In the genomic region with DNA sequence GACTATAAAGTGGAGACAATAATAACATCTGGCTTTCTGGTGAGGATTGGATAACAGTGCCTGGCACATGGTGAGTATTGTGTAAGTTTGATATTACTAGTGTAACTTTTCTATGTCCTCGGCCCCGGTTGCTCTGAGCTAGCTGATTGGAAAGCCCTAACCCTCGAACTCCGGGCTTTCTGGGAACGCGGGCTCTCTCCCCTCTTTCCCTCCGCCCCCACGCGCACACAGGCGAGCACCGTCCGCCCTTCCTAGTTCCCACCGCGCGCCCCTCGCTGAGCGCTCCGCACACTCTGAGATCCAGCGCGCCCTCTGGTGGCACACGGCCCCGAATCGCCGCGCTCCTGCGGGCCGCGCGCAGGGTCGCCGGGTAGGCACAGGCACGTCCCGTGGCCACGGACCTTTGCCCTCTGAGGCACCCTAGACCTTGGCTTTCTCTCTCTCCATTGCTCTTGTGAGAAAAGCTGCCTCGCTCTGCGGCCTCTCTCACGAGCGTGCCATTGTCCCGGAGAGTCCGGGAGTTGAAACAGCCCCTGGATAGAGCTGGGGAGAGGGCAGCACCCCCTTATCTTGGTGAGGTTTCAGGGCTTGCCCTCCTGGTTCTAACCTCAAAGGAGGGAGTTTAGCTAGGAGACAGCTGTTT, we compare ENCODE assay signal across 9 cellular contexts. TPM values are rescaled to one million over a fixed set of nuclear protein-coding genes. Genes with fewer than 3 reads are reported as not detected.
A peak's percentile ranks its signal among the peaks of the same experiment; 100 is the strongest.
DNase-seq lines count a peak whose midpoint lies in the region; ATAC-seq and TF ChIP-seq lines count a peak whose summit lies in the region.
"Had no signal": no experiment of that assay in that cellular context is flagged by ENCODE, and none has a peak within 500 bp of the region (broad histone marks: within the 10 kb centered on the region; RNA-seq: fewer than 3 reads in every experiment).

No MANE protein-coding gene starts in this region.

- H3K4me2 ChIP-seq in BLaER1 (peak overlapping the region; percentile 81), GM23338 (peak overlapping the region; percentile 71), neural cell (ENCODE audit: low read length) (no peak overlapping the region)

- H3K27ac ChIP-seq in BLaER1 (no peak overlapping the region), GM23338 (ENCODE audit: low read depth) (no peak overlapping the region), neural cell (ENCODE audit: low read length) (no peak overlapping the region), thyroid gland (no peak overlapping the region)

- H2AFZ ChIP-seq in GM23338 (peak overlapping the region; percentile 99), neural cell (ENCODE audit: low read depth, low read length) (no peak overlapping the region)

- peak overlapping the region; percentile 58 for H3K4me3 Mint-ChIP-seq in GM23338

- TF ChIP-seq POLR2A in thyroid gland (IDR thresholded peaks at IDR 0.05) = no peak

- no peak overlapping the region for H3K9ac ChIP-seq in BLaER1
- no peak overlapping the region for H3K9ac ChIP-seq in neural cell (ENCODE audit: low read length)

- ATAC-seq in GM23338 = peak; percentile 98

- H3K9me3 Mint-ChIP-seq in GM23338 = no peaks in the 10 kb centered on the region

- 5 to 10% methylated on average over 25 to 35 of the region's 40 CpGs for WGBS in thyroid gland, 2 donors

- H3K9me3 ChIP-seq in BLaER1 (no peaks in the 10 kb centered on the region), neural cell (ENCODE audit: low read length) (no peaks in the 10 kb centered on the region), thyroid gland (no peaks in the 10 kb centered on the region)

- DNase-seq in GM23338 (ENCODE audit: low spot score) (peak; percentile 93), NCI-H748 treated with DMSO at 0.1 percent for 48 hours (lab: John Stamatoyannopoulos, UW) (peak; percentile 53), activated T-cell treated with anti-CD3 and anti-CD28 coated beads for 24 hours (ENCODE audit: low read depth) (peak; percentile 24), fibroblast of gingiva (ENCODE audit: low read depth) (peak; percentile 49), thyroid gland (peak; percentile 42 to 50), NCI-H2029 treated with DMSO at 0.1 percent for 48 hours (lab: John Stamatoyannopoulos, UW) (no peak)

- H3K4me1 Mint-ChIP-seq in GM23338 = peaks cover 18% of the 10 kb centered on the region

- TF ChIP-seq CTCF in GM23338 (conservative IDR thresholded peaks at IDR 0.05; ENCODE audit: low read depth in 2 of 2) = peak; percentile 66 to 97
- TF ChIP-seq CTCF in neural cell (IDR thresholded peaks at IDR 0.05; ENCODE audit: poor library complexity, severe bottlenecking) = peak; percentile 92
- TF ChIP-seq CTCF in thyroid gland (IDR thresholded peaks at IDR 0.05) = peak; percentile 59 to 87 (median 67)

- H4K20me1 ChIP-seq in BLaER1 (no peaks in the 10 kb centered on the region), GM23338 (replicated peaks; ENCODE audit: insufficient read depth) (no peaks in the 10 kb centered on the region), neural cell (ENCODE audit: insufficient read depth) (no peaks in the 10 kb centered on the region)

- no peak overlapping the region for H3K27ac Mint-ChIP-seq in GM23338

- H3K79me2 ChIP-seq in GM23338 (replicated peaks; ENCODE audit: insufficient read depth) = no peaks in the 10 kb centered on the region
- no peaks in the 10 kb centered on the region for H3K79me2 ChIP-seq in neural cell (replicated peaks; ENCODE audit: insufficient read depth, low read length)

- peak; percentile 86 for TF ChIP-seq RAD21 in neural cell (conservative IDR thresholded peaks at IDR 0.05)

- H3K36me3 ChIP-seq in BLaER1 (no peaks in the 10 kb centered on the region), GM23338 (ENCODE audit: insufficient read depth) (no peaks in the 10 kb centered on the region), neural cell (ENCODE audit: insufficient read depth, low read length) (no peaks in the 10 kb centered on the region), thyroid gland (no peaks in the 10 kb centered on the region)

- H3K4me1 ChIP-seq in BLaER1 (no peaks in the 10 kb centered on the region), GM23338 (ENCODE audit: insufficient read depth) (no peaks in the 10 kb centered on the region; the same call in 1 of the 2 replicates), thyroid gland (peaks cover 6 to 9% of the 10 kb centered on the region in 2 donors)

- H3F3A ChIP-seq in GM23338 (replicated peaks; ENCODE audit: low read depth) (no peaks in the 10 kb centered on the region), neural cell (ENCODE audit: insufficient read depth, low read length, poor library complexity, severe bottlenecking) (no peaks in the 10 kb centered on the region)

- intact Hi-C loops in thyroid gland (cut with DNase I) = loop anchor here (10.0 kb wide), 1 partner anchor 308 kb away; no protein-coding TSS in a partner anchor

- H3K36me3 Mint-ChIP-seq in GM23338 (ENCODE audit: low read depth) = no peaks in the 10 kb centered on the region

- H3K4me3 ChIP-seq in BLaER1 (peak overlapping the region; percentile 35; the same call in 1 of the 2 replicates), GM23338 (peak overlapping the region; percentile 43), neural cell (ENCODE audit: low read length) (peak overlapping the region; percentile 43), thyroid gland (replicated peaks in 1 of 3) (no peak overlapping the region)

- peaks cover 6% of the 10 kb centered on the region for H3K27me3 Mint-ChIP-seq in GM23338 (ENCODE audit: insufficient read depth, low read depth, poor library complexity)

- H3K9me2 ChIP-seq in GM23338 (ENCODE audit: insufficient read depth) = no peaks in the 10 kb centered on the region
- no peaks in the 10 kb centered on the region for H3K9me2 ChIP-seq in neural cell (ENCODE audit: insufficient read depth, low read length)

- TF ChIP-seq EP300 in neural cell (conservative IDR thresholded peaks at IDR 0.05; ENCODE audit: poor library complexity, severe bottlenecking) = no peak

- H3K27me3 ChIP-seq in BLaER1 (no peaks in the 10 kb centered on the region), GM23338 (ENCODE audit: insufficient read depth) (peaks cover 12% of the 10 kb centered on the region), neural cell (ENCODE audit: insufficient read depth, low read depth, low read length) (no peaks in the 10 kb centered on the region), thyroid gland (no peaks in the 10 kb centered on the region)

TF ChIP-seq in GM23338, 12 proteins besides CTCF, POLR2A, EP300 and RAD21:
- TF ChIP-seq CREB1 (CRISPR knock-in tag; IDR thresholded peaks at IDR 0.05; ENCODE audit: low read depth) (0 out of 2 replicates have a peak, but pooled peaks have one; percentile 13), ZNF114 (CRISPR knock-in tag; IDR thresholded peaks at IDR 0.05) (no peak)

TF ChIP-seq in neural cell, 6 proteins besides CTCF, POLR2A, EP300 and RAD21:
- TF ChIP-seq MXI1 (conservative IDR thresholded peaks at IDR 0.05; ENCODE audit: poor library complexity, severe bottlenecking) (peak; percentile 10), SMC3 (conservative IDR thresholded peaks at IDR 0.05; ENCODE audit: poor library complexity) (peak; percentile 97), EZH2 (IDR thresholded peaks at IDR 0.05; ENCODE audit: borderline replicate concordance, insufficient read depth, low read length, poor library complexity, severe bottlenecking) (no peak)

RNA-seq across cellular contexts. Expression of gene ESRRB, which starts 23.2 kb away (rescaled TPM):
- 0.52 and 1.0 TPM in 2 replicates for total RNA-seq in GM23338 (2014; rRNA removed; shearing (Covaris generic))
- 0.09 and 0.31 TPM in 2 replicates for polyA plus RNA-seq in GM23338 (2016; fragmentation: Nextera tagmentation; extraction: Ambion mirVana)
- 0.59 and 1.9 TPM in 2 replicates for polyA plus RNA-seq in neural cell
- polyA minus RNA-seq in neural cell = 1.0 and 1.2 TPM in 2 replicates
- total RNA-seq in thyroid gland = not detected
- total RNA-seq: temporal lobe had no signal

Comparison
In these comparisons a context has a peak if more than half of its experiments do, and no peak if none do; other contexts are left out.
1. H3K4me3 ChIP-seq: peak in BLaER1 (single experiment), GM23338 (single experiment) and neural cell (single experiment); none in thyroid gland (0 of 3).
2. Peak in every context shown above with its lines, with median percentiles within 50 percentile points of each other: CTCF ChIP-seq.